ENCODE assay signal across 8 cellular contexts in the genomic region with DNA sequence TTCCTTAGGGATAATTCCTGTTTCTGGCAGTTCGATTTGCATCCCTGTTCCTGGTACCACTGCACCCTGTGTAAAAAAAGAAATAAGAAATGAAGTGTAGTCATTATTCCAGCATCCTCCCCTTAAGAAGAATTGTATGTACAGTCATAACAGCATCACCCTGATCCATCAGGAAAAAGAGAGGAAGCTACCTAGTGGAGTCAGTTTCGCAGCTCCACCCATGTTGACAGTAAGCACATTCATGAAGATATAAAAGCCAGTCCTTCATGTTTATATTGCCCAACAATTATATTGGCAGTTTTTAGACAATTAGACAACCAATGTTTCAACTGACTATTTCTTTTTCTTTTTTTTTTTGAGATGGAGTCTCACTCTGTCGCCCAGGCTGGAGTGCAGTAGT. TPM values are rescaled to one million over a fixed set of nuclear protein-coding genes. Genes with fewer than 3 reads are reported as not detected.
"Had no signal": no experiment of that assay in that cellular context is flagged by ENCODE, and none has a peak within 500 bp of the region (broad histone marks: within the 10 kb centered on the region; RNA-seq: fewer than 3 reads in every experiment).

No MANE protein-coding gene starts in this region.

- DNase-seq: H9, HCEC 1CT, IMR-90 had no signal

- H3K4me2 ChIP-seq: GM23338 had no signal

- FAIRE-seq: H1, H54, HTR-8/SVneo, K562 had no signal

- ATAC-seq: GM23338, K562 had no signal

- H3K4me3 ChIP-seq: GM23338, K562 had no signal

- H2AFZ ChIP-seq: GM23338 had no signal

RNA-seq across cellular contexts. Expression of a gene that starts 21.2 kb away (rescaled TPM):
- total RNA-seq: IMR-90, K562 had no signal
